In the genomic region with DNA sequence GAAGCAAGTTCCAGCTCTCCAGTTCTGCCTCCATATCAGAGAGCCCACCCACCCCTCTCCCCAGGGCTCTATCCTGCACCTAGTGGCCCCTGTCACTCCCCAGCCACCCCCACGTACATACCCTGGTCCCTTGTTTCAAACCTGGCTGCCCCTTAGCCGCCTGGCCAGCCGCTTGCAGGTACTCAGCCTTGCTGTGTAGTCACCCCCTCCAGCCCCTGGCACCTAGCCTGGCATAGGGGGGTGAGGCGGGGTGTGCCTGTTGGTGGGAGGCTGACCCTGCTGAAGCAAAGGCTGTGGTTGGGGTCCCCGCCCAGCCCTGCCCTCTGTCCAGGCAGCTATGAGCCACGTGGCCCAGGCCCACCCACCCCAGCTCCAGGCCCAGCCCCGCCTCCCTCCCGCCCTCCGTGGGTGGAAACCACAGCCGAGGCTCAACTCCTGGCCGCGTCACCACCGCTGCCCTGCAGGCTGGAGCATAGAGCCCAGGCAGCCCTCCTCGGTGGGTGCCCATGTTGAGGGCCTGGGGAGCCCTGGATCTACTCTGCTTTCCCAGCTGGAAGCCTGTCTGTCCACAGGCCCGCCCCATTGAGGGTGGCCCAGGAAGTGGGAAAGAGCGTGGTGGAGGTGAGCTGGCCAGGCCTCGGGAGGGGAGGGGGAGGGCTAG, we compare ENCODE assay signal across 9 cellular contexts. TPM values are rescaled to one million over a fixed set of nuclear protein-coding genes. Genes with fewer than 3 reads are reported as not detected.
DNase-seq lines count a peak whose midpoint lies in the region; ATAC-seq and TF ChIP-seq lines count a peak whose summit lies in the region.
"Had no signal": no experiment of that assay in that cellular context is flagged by ENCODE, and none has a peak within 500 bp of the region (broad histone marks: within the 10 kb centered on the region; RNA-seq: fewer than 3 reads in every experiment).

No MANE protein-coding gene starts in this region.

- intact Hi-C loops in CD8-positive, alpha-beta T cell (cut with DNase I, micrococcal nuclease): no loop called here

- H3K27me3 Mint-ChIP-seq in CD8-positive, alpha-beta T cell (ENCODE audit: low read depth): no peaks in the 10 kb centered on the region

- H3K4me3 Mint-ChIP-seq in CD8-positive, alpha-beta T cell: no peak overlapping the region

- DNase-seq in CD1c-positive myeloid dendritic cell (ENCODE audit: extremely low spot score) (peak; percentile 4), NCI-H226 (peak; percentile 63), fibroblast of villous mesenchyme (ENCODE audit: low read depth) (peak; percentile 23), retinal pigment epithelial cell (ENCODE audit: low read depth) (no peak), ecto neural progenitor cell (ENCODE audit: low spot score) (no peak)
- no peak for DNase-seq in CD8-positive, alpha-beta T cell
- DNase-seq: activated effector memory CD4-positive, alpha-beta T cell treated with Interleukin-2 at 50 U/mL for 16 hours had no signal

- no peaks in the 10 kb centered on the region for H3K9me3 Mint-ChIP-seq in CD8-positive, alpha-beta T cell

- TF ChIP-seq CTCF in fibroblast of villous mesenchyme (IDR thresholded peaks at IDR 0.05; ENCODE audit: insufficient read depth, low read depth, low read length) (no peak), retinal pigment epithelial cell (conservative IDR thresholded peaks at IDR 0.05; ENCODE audit: low read depth, low read length) (no peak)
- TF ChIP-seq CTCF in CD8-positive, alpha-beta T cell (IDR thresholded peaks at IDR 0.05): no peak

- H3K4me3 ChIP-seq in fibroblast of villous mesenchyme (ENCODE audit: low read depth, low read length): peak overlapping the region; percentile 27
- peak overlapping the region; percentile 41 for H3K4me3 ChIP-seq in retinal pigment epithelial cell (ENCODE audit: low read length)
- no peak overlapping the region for H3K4me3 ChIP-seq in CD8-positive, alpha-beta T cell (ENCODE audit: low read depth, low read length)

- no peaks in the 10 kb centered on the region for H3K9me3 ChIP-seq in CD8-positive, alpha-beta T cell (ENCODE audit: low read length)

- CTCF ChIA-PET in CD8-positive, alpha-beta T cell (lab: Charles Lee): interaction anchor here (0.6 kb wide), 1 partner anchor 1368 kb away, joined by 3 read pairs; no protein-coding TSS in a partner anchor

- H3K4me1 ChIP-seq in CD8-positive, alpha-beta T cell (ENCODE audit: insufficient read depth, low read length): peaks cover 3% of the 10 kb centered on the region

- POLR2A ChIA-PET in CD8-positive, alpha-beta T cell (lab: Charles Lee): no interaction called here

- no peaks in the 10 kb centered on the region for H3K27me3 ChIP-seq in CD8-positive, alpha-beta T cell (ENCODE audit: insufficient read depth, low read length)

- H3K27ac ChIP-seq in CD8-positive, alpha-beta T cell (ENCODE audit: low read depth, low read length): no peak overlapping the region

- H3K4me1 Mint-ChIP-seq in CD8-positive, alpha-beta T cell (ENCODE audit: low read depth): peaks cover 27% of the 10 kb centered on the region

- H3K36me3 ChIP-seq in CD8-positive, alpha-beta T cell (ENCODE audit: insufficient read depth, low read length): no peaks in the 10 kb centered on the region

- ATAC-seq in GM21390 (IDR thresholded peaks at IDR 0.05; ENCODE audit: unreplicated experiment) (no peak), HG02885 (IDR thresholded peaks at IDR 0.05; ENCODE audit: poor library complexity, unreplicated experiment) (no peak)
- ATAC-seq in CD8-positive, alpha-beta T cell: no peak

- H3K36me3 Mint-ChIP-seq in CD8-positive, alpha-beta T cell: peaks cover 15% of the 10 kb centered on the region

- no peak overlapping the region for H3K27ac Mint-ChIP-seq in CD8-positive, alpha-beta T cell

RNA-seq across cellular contexts. Expression of gene PAK4, which starts 30.8 kb away (rescaled TPM):
- total RNA-seq in fibroblast of villous mesenchyme: 6.8 and 9.5 TPM in 2 replicates
- 1 to 10 TPM; 6.4 to 7.8 TPM for total RNA-seq in CD8-positive, alpha-beta T cell

RNA-seq across cellular contexts. Expression of gene NCCRP1, which starts 40.4 kb away (rescaled TPM):
- not detected in 2 replicates for total RNA-seq in fibroblast of villous mesenchyme
- not detected for total RNA-seq in CD8-positive, alpha-beta T cell

RNA-seq across cellular contexts. Expression of gene SYCN, which starts 47.7 kb away (rescaled TPM):
- not detected in 2 replicates for total RNA-seq in fibroblast of villous mesenchyme
- not detected for total RNA-seq in CD8-positive, alpha-beta T cell

Comparison
In these comparisons a context has a peak if more than half of its experiments do, and no peak if none do; other contexts are left out.
1. DNase-seq: peak in CD1c-positive myeloid dendritic cell (single experiment), NCI-H226 (single experiment) and fibroblast of villous mesenchyme (single experiment); none in retinal pigment epithelial cell (single experiment), ecto neural progenitor cell (single experiment) and CD8-positive, alpha-beta T cell (0 of 7).